In genomic region chr12:989751-990278, GRCh38 we compare ENCODE assay signal across 8 cellular contexts. TPM values are rescaled to one million over a fixed set of nuclear protein-coding genes. Genes with fewer than 3 reads are reported as not detected.
DNase-seq lines count a peak whose midpoint lies in the region; ATAC-seq, FAIRE-seq and TF ChIP-seq lines count a peak whose summit lies in the region.

No MANE protein-coding gene starts in this region.

- peak overlapping the region; percentile 95 for H3K27ac Mint-ChIP-seq in mesothelial cell of epicardium

- TF ChIP-seq RAD21 in H1 (IDR thresholded peaks at IDR 0.05 in 1 of 2, conservative IDR thresholded peaks at IDR 0.05 in 1 of 2; ENCODE audit: low read depth in 2 of 2, low read length in 2 of 2): no peak

- H3K9ac ChIP-seq in SK-N-MC (ENCODE audit: insufficient read length) (peak overlapping the region; percentile 92), H1 (replicated peaks in 1 of 4; ENCODE audit: extremely low read depth in 1 of 4, low read depth in 3 of 4, low read length in 3 of 4) (no peak overlapping the region; a peak in 3 of 7 replicates)

- peak overlapping the region; percentile 76 for H3K4me3 Mint-ChIP-seq in mesothelial cell of epicardium

- H3K23me2 ChIP-seq in H1 (ENCODE audit: low read depth, low read length): peaks cover 14% of the 10 kb centered on the region

- H2BK5ac ChIP-seq in H1 (ENCODE audit: low read depth, low read length): no peak overlapping the region

- no peak overlapping the region for H4K91ac ChIP-seq in H1 (replicated peaks; ENCODE audit: insufficient read length, low read length)

- H3K79me2 ChIP-seq in H1 (ENCODE audit: control insufficient read depth in 1 of 2, insufficient read depth in 2 of 2, low read length in 2 of 2): peaks cover 0 to 28% of the 10 kb centered on the region in 2 experiments; a peak in 3 of 4 replicates

- no peaks in the 10 kb centered on the region for H3K27me3 Mint-ChIP-seq in mesothelial cell of epicardium (ENCODE audit: low read depth)

- CTCF ChIA-PET in H1 (lab: Charles Lee; ENCODE audit: partially characterized antibody): interaction anchor here (3.2 kb wide), 1 partner anchor 103 kb away, joined by 17 read pairs; no protein-coding TSS in a partner anchor

- no peaks in the 10 kb centered on the region for H3K36me3 Mint-ChIP-seq in mesothelial cell of epicardium

- no peak overlapping the region for H3K4ac ChIP-seq in H1 (replicated peaks; ENCODE audit: insufficient read length, low read depth, low read length)

- H4K20me1 ChIP-seq in H1 (replicated peaks in 1 of 2; ENCODE audit: control insufficient read depth in 1 of 2, insufficient read depth in 2 of 2, low read length in 2 of 2): no peaks in the 10 kb centered on the region

- no peak overlapping the region for H2BK120ac ChIP-seq in H1 (replicated peaks; ENCODE audit: low read depth, low read length)

- no peak overlapping the region for H2BK15ac ChIP-seq in H1 (ENCODE audit: low read length)

- H3K27me3 ChIP-seq in H1 (replicated peaks in 1 of 4; ENCODE audit: control insufficient read depth in 3 of 4, extremely low read depth in 1 of 4, insufficient read depth in 3 of 4, low read length in 3 of 4) (peaks cover 0 to 2% (median 0%) of the 10 kb centered on the region in 4 experiments; a peak in 2 of 7 replicates), uterus (no peaks in the 10 kb centered on the region)

- H3K36me3 ChIP-seq in SK-N-MC (ENCODE audit: insufficient read depth, low read length): no peaks in the 10 kb centered on the region
- H3K36me3 ChIP-seq in H1 (ENCODE audit: control insufficient read depth in 2 of 4, insufficient read depth in 4 of 4, low read length in 3 of 4): no peaks in the 10 kb centered on the region
- no peaks in the 10 kb centered on the region for H3K36me3 ChIP-seq in uterus

- peak; percentile 63 for DNase-seq in D341Med (ENCODE audit: low spot score)
- no peak for DNase-seq in Jurkat, Clone E6-1 (ENCODE audit: low read depth, low spot score)
- DNase-seq in SK-N-MC (ENCODE audit: low read depth, low spot score): no peak
- DNase-seq in H1 (ENCODE audit: low read depth in 1 of 2, low spot score in 2 of 2): no peak
- no peak for DNase-seq in mesothelial cell of epicardium (ENCODE audit: low spot score in 2 of 2, unreplicated experiment in 2 of 2)
- peak; percentile 22 to 29 for DNase-seq in uterus
- DNase-seq in NCI-H774 (lab: John Stamatoyannopoulos, UW): no peak

- H4K8ac ChIP-seq in H1 (ENCODE audit: extremely low read depth, insufficient read depth, low read length): no peak overlapping the region

- no peak overlapping the region for H3K23ac ChIP-seq in H1 (ENCODE audit: insufficient read length)

- TF ChIP-seq POLR2A in H1 (IDR thresholded peaks at IDR 0.05; ENCODE audit: control extremely low read depth in 1 of 2, low read depth in 2 of 2, low read length in 2 of 2) (no peak), uterus (IDR thresholded peaks at IDR 0.05) (no peak)

- no peaks in the 10 kb centered on the region for H3K79me1 ChIP-seq in H1 (ENCODE audit: low read depth, low read length)

- FAIRE-seq in H1 (lab: Jason Lieb, UNC): no peak

- no peak for TF ChIP-seq EP300 in H1 (IDR thresholded peaks at IDR 0.05; ENCODE audit: borderline replicate concordance in 1 of 2, low read depth in 2 of 2, low read length in 2 of 2)

- ATAC-seq in GM18907 (IDR thresholded peaks at IDR 0.05; ENCODE audit: unreplicated experiment): no peak

- no peak overlapping the region for H2BK12ac ChIP-seq in H1 (ENCODE audit: low read depth, low read length)

- peaks cover 5 to 8% (median 6%) of the 10 kb centered on the region in 4 experiments; a peak in 5 of 7 replicates for H3K4me1 ChIP-seq in H1 (replicated peaks in 1 of 4; ENCODE audit: control insufficient read depth in 3 of 4, insufficient read depth in 4 of 4, low read length in 3 of 4)
- H3K4me1 ChIP-seq in uterus: peaks cover 0 to 8% of the 10 kb centered on the region in 2 donors

- H3K27ac ChIP-seq in SK-N-MC (peak overlapping the region; percentile 91), H1 (ENCODE audit: low read depth, low read length) (no peak overlapping the region), uterus (peak overlapping the region; percentile 95 to 98)

- no peak overlapping the region for H3K14ac ChIP-seq in H1 (ENCODE audit: insufficient read length)

- no peak overlapping the region for H3K18ac ChIP-seq in H1 (ENCODE audit: extremely low read depth, low read length)

- TF ChIP-seq CTCF in H1 (IDR thresholded peaks at IDR 0.05; ENCODE audit: control extremely low read depth in 1 of 3, insufficient read depth in 1 of 3, low read depth in 1 of 3, low read length in 3 of 3) (peak in 1 of 3 experiments; percentile 1; a peak in 1 of 4 replicates), mesothelial cell of epicardium (IDR thresholded peaks at IDR 0.05; ENCODE audit: unreplicated experiment) (no peak), uterus (IDR thresholded peaks at IDR 0.05) (no peak)

- peak overlapping the region; percentile 88 for H3K4me3 ChIP-seq in Jurkat, Clone E6-1 (ENCODE audit: low read length)
- peak overlapping the region; percentile 89 for H3K4me3 ChIP-seq in SK-N-MC
- H3K4me3 ChIP-seq in H1 (ENCODE audit: extremely low read depth in 1 of 4, insufficient read depth in 2 of 4, low read depth in 3 of 4, low read length in 4 of 4): peak overlapping the region; percentile 77 to 91 (median 84); a peak in 5 of 8 replicates
- H3K4me3 ChIP-seq in uterus: peak overlapping the region; percentile 74 to 89

- H3K56ac ChIP-seq in H1 (replicated peaks; ENCODE audit: insufficient read length, low read depth, low read length): no peak overlapping the region

- H2AFZ ChIP-seq in H1 (ENCODE audit: low read length): no peak overlapping the region

- H3K9me3 Mint-ChIP-seq in mesothelial cell of epicardium: no peaks in the 10 kb centered on the region

- no peak overlapping the region for H4K5ac ChIP-seq in H1 (ENCODE audit: insufficient read length, low read depth, low read length)

- H3K4me1 Mint-ChIP-seq in mesothelial cell of epicardium: peaks cover 36% of the 10 kb centered on the region

- POLR2A ChIA-PET in H1 (lab: Charles Lee; ENCODE audit: partially characterized antibody): interaction anchor here (0.9 to 2.0 kb wide), 6 partner anchors 10 to 38 kb away, joined by 3 to 6 read pairs (median 4); no protein-coding TSS in a partner anchor

- intact Hi-C loops in uterus (cut with DNase I; ENCODE audit: low total_unique reads): no loop called here

- peak overlapping the region; percentile 92 to 95 for H3K4me2 ChIP-seq in H1 (ENCODE audit: insufficient read depth in 1 of 2, low read depth in 2 of 2, low read length in 2 of 2)

- no peaks in the 10 kb centered on the region for H3K9me3 ChIP-seq in SK-N-MC (ENCODE audit: low read depth, low read length)
- H3K9me3 ChIP-seq in H1 (ENCODE audit: insufficient read depth in 2 of 2, low read depth in 1 of 2, low read length in 1 of 2): no peaks in the 10 kb centered on the region
- H3K9me3 ChIP-seq in uterus: no peaks in the 10 kb centered on the region

- WGBS in H1 (ENCODE audit: extremely low coverage in 1 of 2, insufficient coverage in 1 of 2, insufficient read length in 1 of 2, insufficient replicate concordance in 2 of 2, low coverage in 1 of 2, low lambda C conversion rate in 2 of 2, missing lambda C conversion rate in 1 of 2), 2 experiments: 64% methylated on average over 9 of the region's 9 CpGs; no CpG with 5 or more reads in 1 of the 2 experiments

- H2AK5ac ChIP-seq in H1 (ENCODE audit: low read depth, low read length): no peak overlapping the region

- H2BK20ac ChIP-seq in H1 (ENCODE audit: low read length): no peak overlapping the region

TF ChIP-seq in H1, 55 proteins besides CTCF, POLR2A, EP300 and RAD21 (continues in another document):
- TF ChIP-seq BCL11A (IDR thresholded peaks at IDR 0.05; ENCODE audit: low read depth in 2 of 2, low read length in 2 of 2) (no peak), ATF3 (IDR thresholded peaks at IDR 0.05; ENCODE audit: insufficient read depth, low read depth, low read length) (no peak), SAP30 (IDR thresholded peaks at IDR 0.05; ENCODE audit: insufficient read depth, insufficient replicate concordance, low read length) (no peak), CHD1 (IDR thresholded peaks at IDR 0.05; ENCODE audit: low read depth, low read length) (no peak), CREB1 (IDR thresholded peaks at IDR 0.05) (no peak), SUZ12 (IDR thresholded peaks at IDR 0.05; ENCODE audit: low read length) (no peak), BRCA1 (IDR thresholded peaks at IDR 0.05; ENCODE audit: low read depth, low read length) (no peak), SP2 (IDR thresholded peaks at IDR 0.05; ENCODE audit: low read length) (no peak)

RNA-seq across cellular contexts. Expression of gene ERC1, which starts 1.2 kb away (rescaled TPM):
- polyA plus RNA-seq in Jurkat, Clone E6-1 (2012; ENCODE audit: insufficient read depth, insufficient read length): 6.1 TPM
- total RNA-seq in H1 (2021; fragmentation: NEBNext Ultra II Directional; extraction: Animal tissue kit (Norgen Biotek cat#: 25700)): 43.3 and 45.7 TPM in 2 replicates
- polyA plus RNA-seq in H1 (2011; rRNA removed): 6.4 and 7.8 TPM in 2 replicates
- 7.1 TPM for polyA plus RNA-seq in H1 (2011; cell fraction: cytosol; rRNA removed)
- polyA plus RNA-seq in H1 (2011; cell fraction: nucleus; rRNA removed): 15.4 TPM
- polyA plus RNA-seq in H1 (2012, experiment 1 of 2): 11.1 to 17.2 TPM (median 13.5 TPM) in 4 replicates
- polyA plus RNA-seq in H1 (2012, experiment 2 of 2): 1.2 TPM
- 9.1 TPM for polyA plus RNA-seq in H1 (2013, experiment 1 of 2)
- polyA plus RNA-seq in H1 (2013, experiment 2 of 2): 9.6 TPM
- polyA minus RNA-seq in H1 (2011; rRNA and poly(A)+ RNA removed): 60.5 and 64.7 TPM in 2 replicates
- 18.9 TPM for polyA minus RNA-seq in H1 (2011; cell fraction: cytosol; rRNA and poly(A)+ RNA removed)
- 69.5 TPM for polyA minus RNA-seq in H1 (2011; cell fraction: nucleus; rRNA and poly(A)+ RNA removed)
- total RNA-seq in mesothelial cell of epicardium: 65.6 to 69.0 TPM (median 66.1 TPM) in 3 replicates
- 100 to 1,000 TPM in 1 of 4 donors, 10 to 100 TPM in 3; 28.9 to 106 (median 43.6) TPM for total RNA-seq in uterus

RNA-seq across cellular contexts. Expression of gene RAD52, which starts 40.3 kb away (rescaled TPM):
- polyA plus RNA-seq in Jurkat, Clone E6-1 (2012; ENCODE audit: insufficient read depth, insufficient read length): 15.7 TPM
- total RNA-seq in H1 (2021; fragmentation: NEBNext Ultra II Directional; extraction: Animal tissue kit (Norgen Biotek cat#: 25700)): 14.3 and 18.1 TPM in 2 replicates
- 10.6 and 12.5 TPM in 2 replicates for polyA plus RNA-seq in H1 (2011; rRNA removed)
- polyA plus RNA-seq in H1 (2011; cell fraction: cytosol; rRNA removed): 15.3 TPM
- polyA plus RNA-seq in H1 (2011; cell fraction: nucleus; rRNA removed): 38.5 TPM
- 16.4 to 21.2 TPM (median 18.4 TPM) in 4 replicates for polyA plus RNA-seq in H1 (2012, experiment 1 of 2)
- 1.8 TPM for polyA plus RNA-seq in H1 (2012, experiment 2 of 2)
- polyA plus RNA-seq in H1 (2013, experiment 1 of 2): 13.9 TPM
- polyA plus RNA-seq in H1 (2013, experiment 2 of 2): 11.4 TPM
- polyA minus RNA-seq in H1 (2011; rRNA and poly(A)+ RNA removed): 27.1 and 38.3 TPM in 2 replicates
- polyA minus RNA-seq in H1 (2011; cell fraction: cytosol; rRNA and poly(A)+ RNA removed): 17.1 TPM
- 28.5 TPM for polyA minus RNA-seq in H1 (2011; cell fraction: nucleus; rRNA and poly(A)+ RNA removed)
- total RNA-seq in mesothelial cell of epicardium: 21.6 to 25.0 TPM (median 23.4 TPM) in 3 replicates
- 10 to 100 TPM in 3 of 4 donors, 1 to 10 TPM in 1; 2.4 to 47.4 (median 25.7) TPM for total RNA-seq in uterus

Comparison
In these comparisons a context has a peak if more than half of its experiments do, and no peak if none do; other contexts are left out.
1. DNase-seq: peak in D341Med (single experiment) and uterus (2 of 2); none in Jurkat, Clone E6-1 (single experiment), SK-N-MC (single experiment), H1 (0 of 2), mesothelial cell of epicardium (0 of 2) and NCI-H774 (single experiment).
2. Peak in every context shown above with its lines, with median percentiles within 50 percentile points of each other: H3K4me3 ChIP-seq.